In the genomic region with DNA sequence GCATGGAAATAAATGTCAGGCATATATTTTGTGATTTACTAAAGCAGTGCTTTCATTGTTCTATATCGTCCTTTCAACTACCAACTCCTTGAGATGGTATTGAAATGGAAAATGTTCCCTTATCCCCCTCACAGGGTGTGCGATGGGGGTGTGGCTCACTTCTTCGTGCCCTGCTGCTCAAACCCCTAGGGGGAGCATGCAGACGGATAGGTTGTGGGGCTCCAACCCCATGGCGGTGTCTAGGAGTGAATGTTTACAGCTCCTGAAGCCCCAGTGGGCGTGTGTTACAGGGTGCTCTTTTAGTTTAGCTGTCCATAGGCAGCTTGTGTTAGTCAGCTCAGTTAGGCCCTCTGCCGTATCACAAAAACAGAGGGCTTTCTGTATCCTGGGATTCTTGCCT, we compare ENCODE assay signal across 16 cellular contexts.
A peak's percentile ranks its signal among the peaks of the same experiment; 100 is the strongest.
DNase-seq lines count a peak whose midpoint lies in the region; ATAC-seq and TF ChIP-seq lines count a peak whose summit lies in the region.
"Had no signal": no experiment of that assay in that cellular context is flagged by ENCODE, and none has a peak within 500 bp of the region (broad histone marks: within the 10 kb centered on the region; RNA-seq: fewer than 3 reads in every experiment).

No MANE protein-coding gene starts in this region.

- intact Hi-C loops in HCT116 (cut with micrococcal nuclease), result no loop called here

- TF ChIP-seq RAD21 in HCT116 (IDR thresholded peaks at IDR 0.05; ENCODE audit: low read depth), result no peak

- CTCF ChIA-PET in HCT116 (lab: Charles Lee), result no interaction called here

- H4K20me1 ChIP-seq in DND-41 (ENCODE audit: insufficient read depth, low read length), result no peaks in the 10 kb centered on the region
- H4K20me1 ChIP-seq in HCT116 (ENCODE audit: insufficient read depth), result no peaks in the 10 kb centered on the region
- H4K20me1 ChIP-seq in neural progenitor cell (ENCODE audit: low read depth), result no peaks in the 10 kb centered on the region

- H3K4me3 Mint-ChIP-seq in endodermal cell, result no peak overlapping the region
- no peak overlapping the region for H3K4me3 Mint-ChIP-seq in neural progenitor cell
- H3K4me3 Mint-ChIP-seq: CD4-positive, alpha-beta T cell had no signal

- no peaks in the 10 kb centered on the region for H3K9me2 ChIP-seq in HCT116 (ENCODE audit: insufficient read depth)

- no peak for DNase-seq in DND-41
- no peak for DNase-seq in HCT116 (ENCODE audit: low read depth, low spot score)
- DNase-seq in endodermal cell, result peak; percentile 71
- no peak for DNase-seq in neural progenitor cell (ENCODE audit: low spot score)
- DNase-seq in stimulated activated CD4-positive, alpha-beta T cell treated with anti-CD3 and anti-CD28 coated beads, Interleukin-12 subunit alpha, Interleukin-12 subunit beta, amount 100 ng/mL, for 4 hours, result no peak
- DNase-seq in NCI-H526 (lab: John Stamatoyannopoulos, UW), result no peak
- no peak for DNase-seq in NCI-H748 treated with DMSO at 0.1 percent for 48 hours (lab: John Stamatoyannopoulos, UW)
- DNase-seq: ACHN; C1 segment of cervical spinal cord; Calu3; CD4-positive, alpha-beta T cell; DMS79; EL; GDM1; IMR-90; KBM-7 had no signal

- H3K27ac Mint-ChIP-seq in endodermal cell (no peak overlapping the region), neural progenitor cell (no peak overlapping the region)
- H3K27ac Mint-ChIP-seq: CD4-positive, alpha-beta T cell had no signal

- no TSS peak for BruUV-seq in HCT116 (replicated peaks; lab: Mats Ljungman, UMichigan)

- TF ChIP-seq CTCF in DND-41 (IDR thresholded peaks at IDR 0.05; ENCODE audit: borderline replicate concordance, extremely low read depth, low read length, poor library complexity, severe bottlenecking), result peak; percentile 3
- 0 out of 6 replicates have a peak, but pooled peaks of 1 of the 3 experiments have one; percentile 18 for TF ChIP-seq CTCF in HCT116 (IDR thresholded peaks at IDR 0.05 in 2 of 3, conservative IDR thresholded peaks at IDR 0.05 in 1 of 3; ENCODE audit: borderline replicate concordance in 1 of 3, insufficient read depth in 1 of 3, low read depth in 2 of 3, low read length in 2 of 3)
- TF ChIP-seq CTCF in endodermal cell (conservative IDR thresholded peaks at IDR 0.05), result peak; percentile 54
- peak; percentile 13 for TF ChIP-seq CTCF in neural progenitor cell (IDR thresholded peaks at IDR 0.05)

- H3K4me2 ChIP-seq in DND-41 (ENCODE audit: insufficient read depth, low read length), result no peak overlapping the region
- H3K4me2 ChIP-seq in HCT116 (ENCODE audit: low read length), result no peak overlapping the region
- no peak overlapping the region for H3K4me2 ChIP-seq in neural progenitor cell

- H3K9me3 ChIP-seq in DND-41 (ENCODE audit: insufficient read depth, low read length, severe bottlenecking) (no peaks in the 10 kb centered on the region), HCT116 (ENCODE audit: control insufficient read depth in 1 of 2, insufficient read depth in 1 of 2, low read depth in 1 of 2, low read length in 2 of 2) (no peaks in the 10 kb centered on the region), endodermal cell (ENCODE audit: control insufficient read depth, low read length) (no peaks in the 10 kb centered on the region), neural progenitor cell (ENCODE audit: low read depth) (no peaks in the 10 kb centered on the region)

- H3K36me3 Mint-ChIP-seq in endodermal cell (ENCODE audit: low read depth), result no peaks in the 10 kb centered on the region
- peaks cover 2% of the 10 kb centered on the region for H3K36me3 Mint-ChIP-seq in neural progenitor cell

- H3F3A ChIP-seq in neural progenitor cell (ENCODE audit: low read depth), result peaks cover 10% of the 10 kb centered on the region

- POLR2A ChIA-PET in HCT116 (lab: Charles Lee), result no interaction called here

- peaks cover 2% of the 10 kb centered on the region for H3K9me3 Mint-ChIP-seq in endodermal cell
- H3K9me3 Mint-ChIP-seq in neural progenitor cell, result peaks cover 18% of the 10 kb centered on the region
- H3K9me3 Mint-ChIP-seq: CD4-positive, alpha-beta T cell had no signal

- RAD21 ChIA-PET in HCT116 (lab: Charles Lee; ENCODE audit: low non-redundant PET in 1 of 2, low total read pairs in 2 of 2, uncharacterized antibody in 2 of 2, unreplicated experiment in 2 of 2), result no interaction called here

- no peak overlapping the region for H3K4me3 ChIP-seq in DND-41 (ENCODE audit: low read depth in 1 of 2, low read length in 2 of 2)
- no peak overlapping the region for H3K4me3 ChIP-seq in HCT116 (replicated peaks in 1 of 2; ENCODE audit: low read depth in 1 of 2, low read length in 2 of 2)
- no peak overlapping the region for H3K4me3 ChIP-seq in endodermal cell (ENCODE audit: low read length)
- no peak overlapping the region for H3K4me3 ChIP-seq in neural progenitor cell

- H3K4me1 Mint-ChIP-seq in endodermal cell (no peaks in the 10 kb centered on the region), neural progenitor cell (peaks cover 6% of the 10 kb centered on the region)

- H3K9ac ChIP-seq in DND-41 (ENCODE audit: low read depth, low read length) (no peak overlapping the region), HCT116 (ENCODE audit: low read length) (no peak overlapping the region), endodermal cell (ENCODE audit: extremely low read depth, low read length, poor library complexity, severe bottlenecking) (no peak overlapping the region), neural progenitor cell (no peak overlapping the region)

- ATAC-seq in DND-41 (ENCODE audit: insufficient read depth, low read depth) (no peak), HCT116 (peak; percentile 54; the same call in 1 of the 2 replicates)

- H2AFZ ChIP-seq in DND-41 (ENCODE audit: low read depth, low read length) (no peak overlapping the region), HCT116 (ENCODE audit: low read depth, low read length, poor library complexity, severe bottlenecking) (no peak overlapping the region), neural progenitor cell (replicated peaks) (peak overlapping the region; percentile 74)

- WGBS in endodermal cell (ENCODE audit: insufficient coverage in 1 of 2, insufficient read length in 1 of 2), 2 experiments, result 74 to 81% methylated on average over 5 to 6 of the region's 7 CpGs

- no peak overlapping the region for H3K27ac ChIP-seq in DND-41 (ENCODE audit: low read length)
- H3K27ac ChIP-seq in HCT116 (ENCODE audit: low read depth, low read length), result no peak overlapping the region
- H3K27ac ChIP-seq in endodermal cell (ENCODE audit: low read depth, low read length), result no peak overlapping the region
- no peak overlapping the region for H3K27ac ChIP-seq in neural progenitor cell

- H3K4me1 ChIP-seq in DND-41 (ENCODE audit: insufficient read depth, low read length) (no peaks in the 10 kb centered on the region), HCT116 (ENCODE audit: control insufficient read depth in 1 of 2, insufficient read depth in 2 of 2, low read length in 2 of 2) (no peaks in the 10 kb centered on the region), endodermal cell (ENCODE audit: control insufficient read depth, insufficient read depth, low read length) (no peaks in the 10 kb centered on the region), neural progenitor cell (peaks cover 17% of the 10 kb centered on the region)

- H3K27me3 ChIP-seq in DND-41 (ENCODE audit: insufficient read depth, low read length, poor library complexity) (no peaks in the 10 kb centered on the region), HCT116 (ENCODE audit: insufficient read depth, low read length) (no peaks in the 10 kb centered on the region), endodermal cell (ENCODE audit: control insufficient read depth, insufficient read depth, low read length, poor library complexity, severe bottlenecking) (no peaks in the 10 kb centered on the region), neural progenitor cell (no peaks in the 10 kb centered on the region)

- TF ChIP-seq POLR2A in HCT116 (IDR thresholded peaks at IDR 0.05; ENCODE audit: borderline replicate concordance, extremely low read depth, insufficient read depth, insufficient read length), result no peak

- H3K27me3 Mint-ChIP-seq in endodermal cell (ENCODE audit: insufficient read depth) (no peaks in the 10 kb centered on the region), neural progenitor cell (ENCODE audit: insufficient read depth, low read depth) (no peaks in the 10 kb centered on the region)
- H3K27me3 Mint-ChIP-seq: CD4-positive, alpha-beta T cell had no signal

- H3K79me2 ChIP-seq in DND-41 (ENCODE audit: insufficient read depth, low read length) (no peaks in the 10 kb centered on the region), HCT116 (ENCODE audit: insufficient read depth, low read length) (no peaks in the 10 kb centered on the region), neural progenitor cell (ENCODE audit: low read depth) (no peaks in the 10 kb centered on the region)

- no peaks in the 10 kb centered on the region for H3K36me3 ChIP-seq in DND-41 (ENCODE audit: insufficient read depth, low read length)
- no peaks in the 10 kb centered on the region for H3K36me3 ChIP-seq in HCT116 (ENCODE audit: control insufficient read depth in 1 of 2, insufficient read depth in 2 of 2, low read length in 2 of 2)
- H3K36me3 ChIP-seq in endodermal cell (ENCODE audit: control insufficient read depth, insufficient read depth, low read length), result no peaks in the 10 kb centered on the region
- H3K36me3 ChIP-seq in neural progenitor cell, result no peaks in the 10 kb centered on the region

TF ChIP-seq in HCT116, 20 proteins besides CTCF, POLR2A, EP300 and RAD21 (continues in another document):
- TF ChIP-seq ZNF274 (IDR thresholded peaks at IDR 0.05; ENCODE audit: low read depth, low read length), result no peak
- TF ChIP-seq SRF (IDR thresholded peaks at IDR 0.05; ENCODE audit: low read depth), result no peak
- no peak for TF ChIP-seq ZFX (IDR thresholded peaks at IDR 0.05)
- TF ChIP-seq ELF1 (IDR thresholded peaks at IDR 0.05; ENCODE audit: borderline replicate concordance, low read depth), result no peak
- TF ChIP-seq FOSL1 (IDR thresholded peaks at IDR 0.05; ENCODE audit: low read depth), result no peak
- TF ChIP-seq, protein P1, sequence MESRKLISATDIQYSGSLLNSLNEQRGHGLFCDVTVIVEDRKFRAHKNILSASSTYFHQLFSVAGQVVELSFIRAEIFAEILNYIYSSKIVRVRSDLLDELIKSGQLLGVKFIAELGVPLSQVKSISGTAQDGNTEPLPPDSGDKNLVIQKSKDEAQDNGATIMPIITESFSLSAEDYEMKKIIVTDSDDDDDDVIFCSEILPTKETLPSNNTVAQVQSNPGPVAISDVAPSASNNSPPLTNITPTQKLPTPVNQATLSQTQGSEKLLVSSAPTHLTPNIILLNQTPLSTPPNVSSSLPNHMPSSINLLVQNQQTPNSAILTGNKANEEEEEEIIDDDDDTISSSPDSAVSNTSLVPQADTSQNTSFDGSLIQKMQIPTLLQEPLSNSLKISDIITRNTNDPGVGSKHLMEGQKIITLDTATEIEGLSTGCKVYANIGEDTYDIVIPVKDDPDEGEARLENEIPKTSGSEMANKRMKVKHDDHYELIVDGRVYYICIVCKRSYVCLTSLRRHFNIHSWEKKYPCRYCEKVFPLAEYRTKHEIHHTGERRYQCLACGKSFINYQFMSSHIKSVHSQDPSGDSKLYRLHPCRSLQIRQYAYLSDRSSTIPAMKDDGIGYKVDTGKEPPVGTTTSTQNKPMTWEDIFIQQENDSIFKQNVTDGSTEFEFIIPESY (IDR thresholded peaks at IDR 0.05; ENCODE audit: extremely low read depth, insufficient replicate concordance, low read length), result no peak
